ENCODE assay signal across 14 cellular contexts in the genomic region with DNA sequence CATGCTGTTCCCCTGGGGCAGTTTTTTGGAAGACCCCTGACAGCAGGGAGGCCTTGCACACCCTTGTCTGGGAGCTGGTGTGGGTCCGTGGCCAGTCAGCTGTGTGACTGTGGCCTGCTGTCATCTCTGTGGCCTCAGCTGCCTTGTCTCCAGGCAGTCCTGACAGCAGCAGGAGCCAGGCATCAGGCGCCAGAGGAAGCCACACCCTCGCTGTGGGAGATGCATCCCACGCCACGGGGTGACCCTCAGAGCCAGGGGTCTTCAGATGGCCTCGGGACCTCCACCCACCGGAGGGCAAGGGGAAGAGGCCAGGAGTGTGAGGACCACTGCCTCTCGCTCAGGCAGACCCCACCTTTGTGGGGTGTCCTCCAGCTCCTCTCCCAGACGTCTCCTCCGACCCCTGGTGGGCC. TPM values are rescaled to one million over a fixed set of nuclear protein-coding genes. Genes with fewer than 3 reads are reported as not detected.
DNase-seq lines count a peak whose midpoint lies in the region; ATAC-seq and TF ChIP-seq lines count a peak whose summit lies in the region.
"Had no signal": no experiment of that assay in that cellular context is flagged by ENCODE, and none has a peak within 500 bp of the region (broad histone marks: within the 10 kb centered on the region; RNA-seq: fewer than 3 reads in every experiment).

No MANE protein-coding gene starts in this region.

- TF ChIP-seq POLR2A in spleen (IDR thresholded peaks at IDR 0.05), result no peak

- TF ChIP-seq CTCF in endodermal cell (conservative IDR thresholded peaks at IDR 0.05) (no peak), spleen (IDR thresholded peaks at IDR 0.05 in 8 of 11, conservative IDR thresholded peaks at IDR 0.05 in 3 of 11) (no peak)

- no peaks in the 10 kb centered on the region for H3K36me3 Mint-ChIP-seq in endodermal cell (ENCODE audit: low read depth)
- no peaks in the 10 kb centered on the region for H3K36me3 Mint-ChIP-seq in naive thymus-derived CD4-positive, alpha-beta T cell

- no peak overlapping the region for H3K4me3 Mint-ChIP-seq in endodermal cell
- no peak overlapping the region for H3K4me3 Mint-ChIP-seq in naive thymus-derived CD4-positive, alpha-beta T cell

- peaks cover 18% of the 10 kb centered on the region; the same call in 1 of the 2 replicates for H3K4me1 ChIP-seq in HUES6 (ENCODE audit: control insufficient read depth, insufficient read depth, low read length)
- peaks cover 4% of the 10 kb centered on the region for H3K4me1 ChIP-seq in endodermal cell (ENCODE audit: control insufficient read depth, insufficient read depth, low read length)
- H3K4me1 ChIP-seq in naive thymus-derived CD4-positive, alpha-beta T cell (ENCODE audit: control insufficient read depth in 2 of 2, insufficient read depth in 2 of 2, low read length in 2 of 2), result no peaks in the 10 kb centered on the region
- peaks cover 0 to 64% (median 35%) of the 10 kb centered on the region in 6 donors for H3K4me1 ChIP-seq in spleen
- H3K4me1 ChIP-seq: Caco-2 had no signal

- H3K27ac Mint-ChIP-seq in endodermal cell, result no peak overlapping the region
- H3K27ac Mint-ChIP-seq in naive thymus-derived CD4-positive, alpha-beta T cell, result no peak overlapping the region
- H3K27ac Mint-ChIP-seq: H9 had no signal

- POLR2A ChIA-PET in naive thymus-derived CD4-positive, alpha-beta T cell (lab: Charles Lee), result no interaction called here

- WGBS in endodermal cell (ENCODE audit: insufficient coverage in 1 of 2, insufficient read length in 1 of 2), 2 experiments, result 91 to 95% methylated on average over 8 to 10 of the region's 10 CpGs
- 66 to 94% (median 71%) methylated on average over 3 to 10 of the region's 10 CpGs for WGBS in spleen, 5 donors

- no peak overlapping the region for H3K4me3 ChIP-seq in HUES6 (ENCODE audit: low read depth, low read length)
- H3K4me3 ChIP-seq in endodermal cell (ENCODE audit: low read length), result no peak overlapping the region
- no peak overlapping the region for H3K4me3 ChIP-seq in naive thymus-derived CD4-positive, alpha-beta T cell (ENCODE audit: low read length)
- H3K4me3 ChIP-seq in spleen, result no peak overlapping the region

- no peaks in the 10 kb centered on the region for H3K9me3 Mint-ChIP-seq in endodermal cell
- H3K9me3 Mint-ChIP-seq in naive thymus-derived CD4-positive, alpha-beta T cell, result no peaks in the 10 kb centered on the region
- H3K9me3 Mint-ChIP-seq: H9 had no signal

- no peak overlapping the region for H3K27ac ChIP-seq in HUES6 (ENCODE audit: low read depth, low read length)
- no peak overlapping the region for H3K27ac ChIP-seq in endodermal cell (ENCODE audit: low read depth, low read length)
- no peak overlapping the region for H3K27ac ChIP-seq in naive thymus-derived CD4-positive, alpha-beta T cell (ENCODE audit: low read depth, low read length)
- peak overlapping the region in 1 of 8 donors; percentile 42 for H3K27ac ChIP-seq in spleen

- H3K36me3 ChIP-seq in HUES6 (ENCODE audit: control insufficient read depth, insufficient read depth, low read length) (peaks cover 12% of the 10 kb centered on the region), endodermal cell (ENCODE audit: control insufficient read depth, insufficient read depth, low read length) (no peaks in the 10 kb centered on the region), spleen (no peaks in the 10 kb centered on the region)
- H3K36me3 ChIP-seq in naive thymus-derived CD4-positive, alpha-beta T cell (ENCODE audit: control insufficient read depth in 2 of 3, insufficient read depth in 3 of 3, low read length in 3 of 3), result no peaks in the 10 kb centered on the region

- H3K27me3 Mint-ChIP-seq in endodermal cell (ENCODE audit: insufficient read depth), result no peaks in the 10 kb centered on the region
- peaks cover 7 to 13% (median 11%) of the 10 kb centered on the region in 5 donors for H3K27me3 Mint-ChIP-seq in naive thymus-derived CD4-positive, alpha-beta T cell

- peaks cover 3% of the 10 kb centered on the region for H3K4me1 Mint-ChIP-seq in endodermal cell
- peaks cover 0 to 7% (median 5%) of the 10 kb centered on the region in 7 donors for H3K4me1 Mint-ChIP-seq in naive thymus-derived CD4-positive, alpha-beta T cell

- CTCF ChIA-PET in naive thymus-derived CD4-positive, alpha-beta T cell (lab: Charles Lee), result no interaction called here

- H3K9ac ChIP-seq in HUES6 (ENCODE audit: low read length) (peak overlapping the region; percentile 5), endodermal cell (ENCODE audit: extremely low read depth, low read length, poor library complexity, severe bottlenecking) (no peak overlapping the region)

- H3K9me3 ChIP-seq in HUES6 (ENCODE audit: control insufficient read depth, insufficient read depth, low read depth, low read length) (no peaks in the 10 kb centered on the region), endodermal cell (ENCODE audit: control insufficient read depth, low read length) (no peaks in the 10 kb centered on the region), spleen (peaks cover 0 to 2% (median 0%) of the 10 kb centered on the region in 8 donors)
- H3K9me3 ChIP-seq in naive thymus-derived CD4-positive, alpha-beta T cell (ENCODE audit: control insufficient read depth in 2 of 3, low read length in 3 of 3), result no peaks in the 10 kb centered on the region
- H3K9me3 ChIP-seq: Caco-2 had no signal

- ATAC-seq in naive thymus-derived CD4-positive, alpha-beta T cell, result peak; percentile 22
- ATAC-seq in HG03439 (IDR thresholded peaks at IDR 0.05; ENCODE audit: unreplicated experiment), result no peak

- intact Hi-C loops in naive thymus-derived CD4-positive, alpha-beta T cell (cut with micrococcal nuclease), result no loop called here
- intact Hi-C loops in spleen (cut with DNase I; ENCODE audit: low total_unique reads), result no loop called here

- DNase-seq in endodermal cell (peak; percentile 41), spleen (peak; percentile 56), NCI-H748 (lab: John Stamatoyannopoulos, UW; ENCODE audit: unreplicated experiment) (no peak), AG08396 (ENCODE audit: low spot score) (no peak)
- DNase-seq in naive thymus-derived CD4-positive, alpha-beta T cell, result no peak
- no peak for DNase-seq in activated CD8-positive, alpha-beta memory T cell treated with anti-CD3 and anti-CD28 coated beads, Interleukin-2, amount 50 U/mL, for 4 hours
- DNase-seq: MV-4-11, NCI-H1417 treated with DMSO at 0.1 percent for 48 hours, NCI-H2029 treated with DMSO at 0.1 percent for 48 hours, NCI-H524 treated with DMSO at 0.1 percent for 48 hours had no signal

- H3K27me3 ChIP-seq in HUES6 (ENCODE audit: control insufficient read depth, insufficient read depth, low read length) (no peaks in the 10 kb centered on the region), endodermal cell (ENCODE audit: control insufficient read depth, insufficient read depth, low read length, poor library complexity, severe bottlenecking) (no peaks in the 10 kb centered on the region), spleen (replicated peaks in 1 of 7) (peaks cover 0 to 30% (median 20%) of the 10 kb centered on the region in 7 donors)
- H3K27me3 ChIP-seq in naive thymus-derived CD4-positive, alpha-beta T cell (ENCODE audit: control insufficient read depth in 2 of 2, insufficient read depth in 2 of 2, low read length in 2 of 2), result no peaks in the 10 kb centered on the region

RNA-seq across cellular contexts. Expression of a gene that starts 5.0 kb away (rescaled TPM):
- total RNA-seq in endodermal cell, result 10 to 100 TPM; 23.4 to 24.5 TPM
- 14.1 TPM for polyA plus RNA-seq in endodermal cell (2013, experiment 1 of 2)
- 13.7 TPM for polyA plus RNA-seq in endodermal cell (2013, experiment 2 of 2)
- total RNA-seq in naive thymus-derived CD4-positive, alpha-beta T cell, result 1 to 10 TPM in 1 of 5 experiments, not detected in 4; 1.3 TPM
- under 1 TPM in 1 of 2 donors, not detected in 1; 0.11 TPM for polyA plus RNA-seq in naive thymus-derived CD4-positive, alpha-beta T cell
- total RNA-seq in spleen, result 10 to 100 TPM in 4 of 7 donors, 1 to 10 TPM in 3; 6.5 to 19.4 (median 13.0) TPM
- 1 to 10 TPM; 3.0 to 7.2 (median 4.5) TPM for polyA plus RNA-seq in spleen

RNA-seq across cellular contexts. Expression of a gene that starts 55.2 kb away (rescaled TPM):
- total RNA-seq in endodermal cell, result 100 to 1,000 TPM; 226 to 252 TPM
- 213 TPM for polyA plus RNA-seq in endodermal cell (2013, experiment 1 of 2)
- 205 TPM for polyA plus RNA-seq in endodermal cell (2013, experiment 2 of 2)
- total RNA-seq in naive thymus-derived CD4-positive, alpha-beta T cell, result 100 to 1,000 TPM in 4 of 5 experiments, 10 to 100 TPM in 1; 90.8 to 170 (median 115) TPM
- 10 to 100 TPM; 74.0 to 81.5 TPM for polyA plus RNA-seq in naive thymus-derived CD4-positive, alpha-beta T cell
- 100 to 1,000 TPM; 127 to 217 (median 167) TPM for total RNA-seq in spleen
- polyA plus RNA-seq in spleen, result 100 to 1,000 TPM; 133 to 254 (median 213) TPM

Comparison
In these comparisons a context has a peak if more than half of its experiments do, and no peak if none do; other contexts are left out.
1. DNase-seq: peak in endodermal cell (single experiment) and spleen (single experiment); none in naive thymus-derived CD4-positive, alpha-beta T cell (0 of 9), NCI-H748 (single experiment), activated CD8-positive, alpha-beta memory T cell treated with anti-CD3 and anti-CD28 coated beads, Interleukin-2, amount 50 U/mL, for 4 hours (single experiment) and AG08396 (single experiment).